23 cellular contexts compared by ENCODE assay signal in the genomic region with DNA sequence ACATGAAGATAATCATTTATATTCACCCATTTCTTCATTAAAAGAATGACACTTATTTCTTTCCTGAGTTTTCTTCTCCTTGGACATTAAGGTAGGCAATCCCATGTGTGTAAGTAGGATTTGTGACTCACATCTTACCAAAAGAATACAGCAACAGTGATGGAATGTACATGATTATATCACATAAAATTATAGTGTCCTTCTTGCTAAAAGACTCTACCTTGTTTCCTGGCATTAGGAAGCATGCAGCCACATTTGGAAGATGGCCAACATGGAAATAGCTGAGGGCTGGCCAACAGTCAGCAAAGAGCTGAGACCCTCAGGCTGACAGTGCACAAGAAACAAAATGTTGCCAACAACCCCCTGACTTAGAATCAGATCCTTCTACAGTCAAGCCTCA.
DNase-seq lines count a peak whose midpoint lies in the region; ATAC-seq, FAIRE-seq and TF ChIP-seq lines count a peak whose summit lies in the region.
"Had no signal": no experiment of that assay in that cellular context is flagged by ENCODE, and none has a peak within 500 bp of the region (broad histone marks: within the 10 kb centered on the region; RNA-seq: fewer than 3 reads in every experiment).

No MANE protein-coding gene starts in this region.

- TF ChIP-seq POLR2A in endothelial cell of umbilical vein (IDR thresholded peaks at IDR 0.05; ENCODE audit: low read depth, low read length) (no peak), upper lobe of left lung (IDR thresholded peaks at IDR 0.05) (no peak)

- no peak overlapping the region for H3K4me2 ChIP-seq in GM23248 (ENCODE audit: unreplicated experiment)
- H3K4me2 ChIP-seq in endothelial cell of umbilical vein (ENCODE audit: insufficient read depth, low read length) = no peak overlapping the region

- H3K4me1 ChIP-seq in GM23248 (ENCODE audit: insufficient read depth) (peaks cover 15% of the 10 kb centered on the region), RWPE2 (ENCODE audit: insufficient read depth, poor library complexity, severe bottlenecking) (peaks cover 7% of the 10 kb centered on the region), endothelial cell of umbilical vein (ENCODE audit: control insufficient read depth, extremely low read depth, insufficient read depth, low read length) (no peaks in the 10 kb centered on the region), upper lobe of left lung (no peaks in the 10 kb centered on the region)

- H3K4me1 Mint-ChIP-seq in neural crest cell = peaks cover 13% of the 10 kb centered on the region
- H3K4me1 Mint-ChIP-seq: activated naive CD4-positive, alpha-beta T cell treated with anti-CD3 and anti-CD28 coated beads, Interleukin-2, amount 50 U/mL, for 24 hours; CD4-positive, alpha-beta memory T cell; nephron; stimulated activated naive B cell treated with anti-CD40 and anti-IgM and Interleukin-4, amounts not matched to agents 10 μg/mL and 1 μg/mL and 100 μg/mL, for 72 hours had no signal

- H3K9me2 ChIP-seq in GM23248 (ENCODE audit: insufficient read depth) = no peaks in the 10 kb centered on the region

- DNase-seq in GM23248 (peak; percentile 55), RWPE2 (ENCODE audit: low spot score) (no peak), endothelial cell of umbilical vein (ENCODE audit: low read depth, low spot score) (peak; percentile 24), neural crest cell (ENCODE audit: low read depth, low spot score) (no peak), upper lobe of left lung (no peak), NCI-H82 treated with DMSO at 0.1 percent for 48 hours (lab: John Stamatoyannopoulos, UW; ENCODE audit: unreplicated experiment) (no peak), SHP77 (lab: John Stamatoyannopoulos, UW) (no peak)
- DNase-seq: activated CD8-positive, alpha-beta memory T cell treated with anti-CD3 and anti-CD28 coated beads for 24 hours; activated T-cell treated with anti-CD3 and anti-CD28 coated beads, Interleukin-2, amount 50 U/mL, for 72 hours; CD4-positive, alpha-beta memory T cell; GOT3; Karpas-422; left colon; NCI-H1092 treated with DMSO at 0.1 percent for 48 hours; NCI-H2081 treated with DMSO at 0.1 percent for 48 hours; stimulated activated CD4-positive, alpha-beta T cell treated with anti-CD3 and anti-CD28 coated beads, Interleukin-1b, Interleukin-23, amount 100 ng/mL, for 48 hours; stimulated activated naive B cell treated with anti-CD40 and anti-IgM and Interleukin-4, amounts not matched to agents 10 μg/mL and 1 μg/mL and 100 μg/mL, for 72 hours had no signal

- H3K4me3 ChIP-seq in GM23248 (no peak overlapping the region), RWPE2 (ENCODE audit: severe bottlenecking) (no peak overlapping the region), endothelial cell of umbilical vein (replicated peaks in 1 of 3; ENCODE audit: insufficient read depth in 1 of 3, low read depth in 1 of 3, low read length in 3 of 3) (no peak overlapping the region), upper lobe of left lung (no peak overlapping the region)
- H3K4me3 ChIP-seq: thoracic aorta had no signal

- TF ChIP-seq EP300 in upper lobe of left lung (IDR thresholded peaks at IDR 0.05) = no peak

- CTCF ChIA-PET in endothelial cell of umbilical vein (lab: Charles Lee) = no interaction called here

- no peak overlapping the region for H3K4me3 Mint-ChIP-seq in neural crest cell
- H3K4me3 Mint-ChIP-seq: activated naive CD4-positive, alpha-beta T cell treated with anti-CD3 and anti-CD28 coated beads, Interleukin-2, amount 50 U/mL, for 24 hours; activated T-cell treated with anti-CD3 and anti-CD28 coated beads, Interleukin-2, amount 50 U/mL, for 72 hours; brain; CD4-positive, alpha-beta memory T cell; nephron; stimulated activated naive B cell treated with anti-CD40 and anti-IgM and Interleukin-4, amounts not matched to agents 10 μg/mL and 1 μg/mL and 100 μg/mL, for 72 hours had no signal

- peak; percentile 58; the same call in 2 of the 3 replicates for ATAC-seq in RWPE2 (ENCODE audit: low read depth)
- ATAC-seq in upper lobe of left lung (ENCODE audit: low FRiP score in 2 of 2) = no peak
- ATAC-seq: activated T-cell treated with anti-CD3 and anti-CD28 coated beads, Interleukin-2, amount 50 U/mL, for 72 hours; left colon; stimulated activated naive B cell treated with anti-CD40 and anti-IgM and Interleukin-4, amounts not matched to agents 10 μg/mL and 1 μg/mL and 100 μg/mL, for 72 hours had no signal

- peaks cover 6% of the 10 kb centered on the region for H3K36me3 Mint-ChIP-seq in neural crest cell (ENCODE audit: low read depth)
- H3K36me3 Mint-ChIP-seq: activated naive CD4-positive, alpha-beta T cell treated with anti-CD3 and anti-CD28 coated beads, Interleukin-2, amount 50 U/mL, for 24 hours; CD4-positive, alpha-beta memory T cell; stimulated activated naive B cell treated with anti-CD40 and anti-IgM and Interleukin-4, amounts not matched to agents 10 μg/mL and 1 μg/mL and 100 μg/mL, for 72 hours had no signal

- TF ChIP-seq CTCF in RWPE2 (IDR thresholded peaks at IDR 0.05; ENCODE audit: poor library complexity, severe bottlenecking) (no peak), endothelial cell of umbilical vein (IDR thresholded peaks at IDR 0.05; ENCODE audit: extremely low read depth in 1 of 2, insufficient read depth in 1 of 2, low read depth in 1 of 2, low read length in 2 of 2) (no peak), neural crest cell (conservative IDR thresholded peaks at IDR 0.05) (no peak), upper lobe of left lung (IDR thresholded peaks at IDR 0.05) (no peak)

- no peaks in the 10 kb centered on the region for H3K9me3 ChIP-seq in GM23248 (ENCODE audit: low read depth)
- H3K9me3 ChIP-seq in RWPE2 (ENCODE audit: severe bottlenecking) = no peaks in the 10 kb centered on the region
- no peaks in the 10 kb centered on the region for H3K9me3 ChIP-seq in endothelial cell of umbilical vein (replicated peaks; ENCODE audit: control insufficient read depth, insufficient read depth, low read length)
- no peaks in the 10 kb centered on the region for H3K9me3 ChIP-seq in upper lobe of left lung
- H3K9me3 ChIP-seq: thoracic aorta had no signal

- dilution Hi-C loops in endothelial cell of umbilical vein (cut with MboI; ENCODE audit: extremely low pct_ligation_motif_present, low sequenced_read_pairs) = no loop called here

- H4K20me1 ChIP-seq in GM23248 (ENCODE audit: insufficient read depth) = no peaks in the 10 kb centered on the region
- H4K20me1 ChIP-seq in endothelial cell of umbilical vein (replicated peaks; ENCODE audit: control insufficient read depth, extremely low read depth, insufficient read depth, low read length) = no peaks in the 10 kb centered on the region

- no peaks in the 10 kb centered on the region for H3K27me3 Mint-ChIP-seq in neural crest cell (ENCODE audit: low read depth)
- H3K27me3 Mint-ChIP-seq: activated naive CD4-positive, alpha-beta T cell treated with anti-CD3 and anti-CD28 coated beads, Interleukin-2, amount 50 U/mL, for 24 hours; CD4-positive, alpha-beta memory T cell had no signal

- FAIRE-seq in endothelial cell of umbilical vein (lab: Jason Lieb, UNC) = no peak
- FAIRE-seq: frontal cortex, TTC549 had no signal

- intact Hi-C loops in endothelial cell of umbilical vein (cut with micrococcal nuclease) = no loop called here

- peaks cover 6% of the 10 kb centered on the region for H3K9me3 Mint-ChIP-seq in neural crest cell
- H3K9me3 Mint-ChIP-seq: activated naive CD4-positive, alpha-beta T cell treated with anti-CD3 and anti-CD28 coated beads, Interleukin-2, amount 50 U/mL, for 24 hours; activated T-cell treated with anti-CD3 and anti-CD28 coated beads, Interleukin-2, amount 50 U/mL, for 72 hours; nephron; stimulated activated naive B cell treated with anti-CD40 and anti-IgM and Interleukin-4, amounts not matched to agents 10 μg/mL and 1 μg/mL and 100 μg/mL, for 72 hours had no signal

- in situ Hi-C loops in GM23248 (cut with MboI) = no loop called here

- peaks cover 16% of the 10 kb centered on the region for H3F3A ChIP-seq in GM23248 (ENCODE audit: insufficient read depth)

- H3K36me3 ChIP-seq in GM23248 (ENCODE audit: low read depth) = no peaks in the 10 kb centered on the region
- no peaks in the 10 kb centered on the region for H3K36me3 ChIP-seq in RWPE2 (ENCODE audit: low read depth)
- H3K36me3 ChIP-seq in endothelial cell of umbilical vein (ENCODE audit: control insufficient read depth in 2 of 2, extremely low read depth in 1 of 2, insufficient read depth in 2 of 2, low read length in 2 of 2) = no peaks in the 10 kb centered on the region
- H3K36me3 ChIP-seq in upper lobe of left lung = no peaks in the 10 kb centered on the region
- H3K36me3 ChIP-seq: thoracic aorta had no signal

- H3K79me2 ChIP-seq in GM23248 (ENCODE audit: insufficient read depth) (no peaks in the 10 kb centered on the region), endothelial cell of umbilical vein (ENCODE audit: control insufficient read depth, insufficient read depth, low read length) (no peaks in the 10 kb centered on the region)

- peak overlapping the region; percentile 68 for H3K27ac Mint-ChIP-seq in neural crest cell (ENCODE audit: unreplicated experiment)
- H3K27ac Mint-ChIP-seq: activated naive CD4-positive, alpha-beta T cell treated with anti-CD3 and anti-CD28 coated beads, Interleukin-2, amount 50 U/mL, for 24 hours; activated T-cell treated with anti-CD3 and anti-CD28 coated beads, Interleukin-2, amount 50 U/mL, for 72 hours; brain; CD4-positive, alpha-beta memory T cell; nephron; stimulated activated naive B cell treated with anti-CD40 and anti-IgM and Interleukin-4, amounts not matched to agents 10 μg/mL and 1 μg/mL and 100 μg/mL, for 72 hours had no signal

- H3K27me3 ChIP-seq in GM23248 (replicated peaks; ENCODE audit: insufficient read depth) (no peaks in the 10 kb centered on the region), RWPE2 (ENCODE audit: insufficient read depth, poor library complexity, severe bottlenecking) (no peaks in the 10 kb centered on the region), endothelial cell of umbilical vein (ENCODE audit: control insufficient read depth in 2 of 2, insufficient read depth in 2 of 2, low read length in 2 of 2) (no peaks in the 10 kb centered on the region), upper lobe of left lung (no peaks in the 10 kb centered on the region)

- POLR2A ChIA-PET in endothelial cell of umbilical vein (lab: Charles Lee) = no interaction called here

- H3K9me1 ChIP-seq in endothelial cell of umbilical vein (replicated peaks; ENCODE audit: control insufficient read depth, extremely low read depth, insufficient read depth, low read length) = no peaks in the 10 kb centered on the region

- H2AFZ ChIP-seq in GM23248 (no peak overlapping the region), endothelial cell of umbilical vein (ENCODE audit: low read depth, low read length) (no peak overlapping the region)

- H3K9ac ChIP-seq in GM23248 = no peak overlapping the region
- no peak overlapping the region for H3K9ac ChIP-seq in endothelial cell of umbilical vein (replicated peaks; ENCODE audit: extremely low read depth, insufficient read depth, low read length)

- BruUV-seq in endothelial cell of umbilical vein (replicated peaks; lab: Mats Ljungman, UMichigan) = no TSS peak

- no peak overlapping the region for H3K27ac ChIP-seq in GM23248
- H3K27ac ChIP-seq in RWPE2 (ENCODE audit: poor library complexity, severe bottlenecking) = no peak overlapping the region
- H3K27ac ChIP-seq in endothelial cell of umbilical vein (ENCODE audit: insufficient read depth, low read depth, low read length) = no peak overlapping the region
- no peak overlapping the region for H3K27ac ChIP-seq in upper lobe of left lung
- H3K27ac ChIP-seq: thoracic aorta had no signal

Comparison
In these comparisons a context has a peak if more than half of its experiments do, and no peak if none do; other contexts are left out.
1. DNase-seq: peak in GM23248 (single experiment) and endothelial cell of umbilical vein (single experiment); none in RWPE2 (single experiment), neural crest cell (single experiment), upper lobe of left lung (0 of 2), NCI-H82 treated with DMSO at 0.1 percent for 48 hours (single experiment) and SHP77 (0 of 2).